1 cellular context compared by ENCODE assay signal in genomic region chr20:32231245-32231644, GRCh38.
TF ChIP-seq lines count a peak whose summit lies in the region.

No MANE protein-coding gene starts in this region.

TF ChIP-seq in HepG2, 621 proteins besides CTCF, POLR2A, EP300 and RAD21:
- TF ChIP-seq ZKSCAN1 (IDR thresholded peaks at IDR 0.05; ENCODE audit: low read length): peak; percentile 68; the same call in 1 of the 2 replicates
- TF ChIP-seq SNAPC4 (CRISPR knock-in tag; IDR thresholded peaks at IDR 0.05): no peak
